Comparison of ENCODE assay signal across 8 cellular contexts in genomic region chr17:1577186-1577585, GRCh38. TPM values are rescaled to one million over a fixed set of nuclear protein-coding genes. Genes with fewer than 3 reads are reported as not detected.
DNase-seq lines count a peak whose midpoint lies in the region; ATAC-seq, FAIRE-seq and TF ChIP-seq lines count a peak whose summit lies in the region.

No MANE protein-coding gene starts in this region.

- H3K36me3 ChIP-seq in HUES48 (ENCODE audit: control insufficient read depth, insufficient read depth, low read length) (0 out of 2 replicates have a peak, but pooled peaks cover under 1% of the 10 kb centered on the region), body of pancreas (replicated peaks in 1 of 2; ENCODE audit: insufficient read depth in 1 of 2, low read depth in 2 of 2) (no peaks in the 10 kb centered on the region)

- intact Hi-C loops in body of pancreas (cut with DNase I) = no loop called here

- peaks cover 17% of the 10 kb centered on the region for H3K4me1 ChIP-seq in A549
- peaks cover 15% of the 10 kb centered on the region for H3K4me1 ChIP-seq in HUES48 (ENCODE audit: control insufficient read depth, insufficient read depth, low read length)
- peaks cover 63% of the 10 kb centered on the region for H3K4me1 ChIP-seq in body of pancreas

- H3K27ac Mint-ChIP-seq in stimulated activated naive B cell treated with anti-CD40 and anti-IgM and Interleukin-4, amounts not matched to agents 10 μg/mL and 1 μg/mL and 100 μg/mL, for 72 hours = peak overlapping the region; percentile 98

- peaks cover 29 to 44% of the 10 kb centered on the region in 2 donors for H3K4me1 Mint-ChIP-seq in stimulated activated naive B cell treated with anti-CD40 and anti-IgM and Interleukin-4, amounts not matched to agents 10 μg/mL and 1 μg/mL and 100 μg/mL, for 72 hours

- CTCF ChIA-PET in A549 (lab: Yijun Ruan, JAX) = interaction anchor here (0.7 to 21.0 kb wide), 13 partner anchors 9 to 206 kb away, joined by 3 to 497 read pairs (median 4); partner anchors contain the start of genes PITPNA, RILP, SCARF1 and SLC43A2

- H3K27ac ChIP-seq in A549 = peak overlapping the region in 1 of 2 experiments; percentile 76; a peak in 4 of 6 replicates
- peak overlapping the region; percentile 20 for H3K27ac ChIP-seq in HUES48 (ENCODE audit: low read depth, low read length)
- H3K27ac ChIP-seq in body of pancreas = peak overlapping the region; percentile 37 to 83 (median 81)

- no peaks in the 10 kb centered on the region for H3K9me3 Mint-ChIP-seq in stimulated activated naive B cell treated with anti-CD40 and anti-IgM and Interleukin-4, amounts not matched to agents 10 μg/mL and 1 μg/mL and 100 μg/mL, for 72 hours

- H3K4me2 ChIP-seq in A549 = 0 out of 3 replicates have a peak overlapping the region, but pooled peaks have one; percentile 19

- H3K4me3 ChIP-seq in A549 (no peak overlapping the region), HUES48 (ENCODE audit: low read depth, low read length) (no peak overlapping the region), body of pancreas (no peak overlapping the region)

- H3K36me3 Mint-ChIP-seq in stimulated activated naive B cell treated with anti-CD40 and anti-IgM and Interleukin-4, amounts not matched to agents 10 μg/mL and 1 μg/mL and 100 μg/mL, for 72 hours = peaks cover 33 to 35% of the 10 kb centered on the region in 2 donors

- no peaks in the 10 kb centered on the region for H3K27me3 ChIP-seq in HUES48 (ENCODE audit: control insufficient read depth, insufficient read depth, low read length)
- H3K27me3 ChIP-seq in body of pancreas = no peaks in the 10 kb centered on the region

- DNase-seq in A549 (ENCODE audit: low read depth in 1 of 2, low spot score in 1 of 2) (peak in 1 of 2 experiments; percentile 49), body of pancreas (peak; percentile 64 to 92 (median 81)), iris pigment epithelial cell (ENCODE audit: low read depth) (peak; percentile 91), GM19239 (ENCODE audit: insufficient read length, low spot score) (no peak), ecto neural progenitor cell (ENCODE audit: low spot score) (no peak), NCI-H526 (lab: John Stamatoyannopoulos, UW) (no peak)
- no peak for DNase-seq in stimulated activated naive B cell treated with anti-CD40 and anti-IgM and Interleukin-4, amounts not matched to agents 10 μg/mL and 1 μg/mL and 100 μg/mL, for 72 hours

- TF ChIP-seq RAD21 in A549 (conservative IDR thresholded peaks at IDR 0.05 in 1 of 2, IDR thresholded peaks at IDR 0.05 in 1 of 2) = no peak

- no peaks in the 10 kb centered on the region for H3K27me3 Mint-ChIP-seq in stimulated activated naive B cell treated with anti-CD40 and anti-IgM and Interleukin-4, amounts not matched to agents 10 μg/mL and 1 μg/mL and 100 μg/mL, for 72 hours

- peak in 1 of 2 experiments; percentile 46; a peak in 3 of 6 replicates for ATAC-seq in A549
- peak; percentile 67 for ATAC-seq in body of pancreas
- peak; percentile 59 for ATAC-seq in stimulated activated naive B cell treated with anti-CD40 and anti-IgM and Interleukin-4, amounts not matched to agents 10 μg/mL and 1 μg/mL and 100 μg/mL, for 72 hours (replicated peaks)

- TF ChIP-seq CTCF in A549 (IDR thresholded peaks at IDR 0.05) (no peak), body of pancreas (IDR thresholded peaks at IDR 0.05) (no peak)

- H3K9me3 ChIP-seq in A549 (no peaks in the 10 kb centered on the region), HUES48 (ENCODE audit: control insufficient read depth, insufficient read depth, low read length) (no peaks in the 10 kb centered on the region), body of pancreas (no peaks in the 10 kb centered on the region)

- POLR2A ChIA-PET in A549 (lab: Yijun Ruan, JAX) = interaction anchor here (1.0 to 1.5 kb wide), 3 partner anchors 13 to 52 kb away, joined by 4 to 9 read pairs (median 6); partner anchors contain the start of gene SLC43A2

- no peak for TF ChIP-seq EP300 in A549 (IDR thresholded peaks at IDR 0.05)

- no peak overlapping the region for H3K9ac ChIP-seq in HUES48 (ENCODE audit: low read depth, low read length)

- TF ChIP-seq POLR2A in A549 (IDR thresholded peaks at IDR 0.05; ENCODE audit: low read length) (no peak), body of pancreas (IDR thresholded peaks at IDR 0.05) (peak in 1 of 3 donors; percentile 45)

- 66% methylated on average over 10 of the region's 12 CpGs for WGBS in A549 (ENCODE audit: missing lambda C conversion rate)
- 24% methylated on average over 10 of the region's 12 CpGs; no CpG with 5 or more reads in 1 of the 2 donors for WGBS in body of pancreas, 2 donors

- H3K4me3 Mint-ChIP-seq in stimulated activated naive B cell treated with anti-CD40 and anti-IgM and Interleukin-4, amounts not matched to agents 10 μg/mL and 1 μg/mL and 100 μg/mL, for 72 hours = peak overlapping the region; percentile 48 to 68

- FAIRE-seq in A549 (lab: Jason Lieb, UNC) (no peak), GM19239 (lab: Jason Lieb, UNC) (no peak)

TF ChIP-seq in A549, 52 proteins besides CTCF, POLR2A, EP300 and RAD21:
- TF ChIP-seq NFE2L2 (conservative IDR thresholded peaks at IDR 0.05; ENCODE audit: low read length) (no peak), CEBPB (IDR thresholded peaks at IDR 0.05) (peak; percentile 8 to 36; a peak in 1 of 4 replicates), REST (IDR thresholded peaks at IDR 0.05) (no peak)

RNA-seq across cellular contexts. Expression of gene PITPNA, which starts 14.6 kb away (rescaled TPM):
- polyA plus RNA-seq in A549 (2011; rRNA removed) (69.5 and 80.5 TPM in 2 replicates), A549 (2017; fragmentation: RNase III; extraction: RNeasy Plus Mini Kit Qiagen cat#74134 plus additional on column Dnase treatment) (47.0 to 50.7 TPM (median 48.5 TPM) in 3 replicates)
- polyA plus RNA-seq in A549 (2012; cell fraction: cytosol; rRNA removed) = 44.5 and 52.9 TPM in 2 replicates
- 33.1 and 52.2 TPM in 2 replicates for polyA plus RNA-seq in A549 (2012; cell fraction: nucleus; rRNA removed)
- 27.9 and 29.6 TPM in 2 replicates for polyA minus RNA-seq in A549 (2011; rRNA and poly(A)+ RNA removed)
- total RNA-seq in body of pancreas = 10 to 100 TPM; 11.2 to 14.3 TPM

RNA-seq across cellular contexts. Expression of gene SLC43A2, which starts 51.4 kb away (rescaled TPM):
- 6.0 and 7.0 TPM in 2 replicates for polyA plus RNA-seq in A549 (2011; rRNA removed)
- polyA plus RNA-seq in A549 (2012; cell fraction: cytosol; rRNA removed) = 7.6 and 11.8 TPM in 2 replicates
- polyA plus RNA-seq in A549 (2012; cell fraction: nucleus; rRNA removed) = 16.4 and 24.1 TPM in 2 replicates
- polyA plus RNA-seq in A549 (2017; fragmentation: RNase III; extraction: RNeasy Plus Mini Kit Qiagen cat#74134 plus additional on column Dnase treatment) = 3.5 to 6.0 TPM (median 5.3 TPM) in 3 replicates
- 15.3 and 15.9 TPM in 2 replicates for polyA minus RNA-seq in A549 (2011; rRNA and poly(A)+ RNA removed)
- total RNA-seq in body of pancreas = 10 to 100 TPM in 1 of 2 donors, 1 to 10 TPM in 1; 9.6 to 22.4 TPM

Comparison
In these comparisons a context has a peak if more than half of its experiments do, and no peak if none do; other contexts are left out.
1. DNase-seq: peak in body of pancreas (4 of 4) and iris pigment epithelial cell (single experiment); none in stimulated activated naive B cell treated with anti-CD40 and anti-IgM and Interleukin-4, amounts not matched to agents 10 μg/mL and 1 μg/mL and 100 μg/mL, for 72 hours (single experiment), GM19239 (single experiment), ecto neural progenitor cell (single experiment) and NCI-H526 (0 of 2).